ENCODE assay signal across 8 cellular contexts in the genomic region with DNA sequence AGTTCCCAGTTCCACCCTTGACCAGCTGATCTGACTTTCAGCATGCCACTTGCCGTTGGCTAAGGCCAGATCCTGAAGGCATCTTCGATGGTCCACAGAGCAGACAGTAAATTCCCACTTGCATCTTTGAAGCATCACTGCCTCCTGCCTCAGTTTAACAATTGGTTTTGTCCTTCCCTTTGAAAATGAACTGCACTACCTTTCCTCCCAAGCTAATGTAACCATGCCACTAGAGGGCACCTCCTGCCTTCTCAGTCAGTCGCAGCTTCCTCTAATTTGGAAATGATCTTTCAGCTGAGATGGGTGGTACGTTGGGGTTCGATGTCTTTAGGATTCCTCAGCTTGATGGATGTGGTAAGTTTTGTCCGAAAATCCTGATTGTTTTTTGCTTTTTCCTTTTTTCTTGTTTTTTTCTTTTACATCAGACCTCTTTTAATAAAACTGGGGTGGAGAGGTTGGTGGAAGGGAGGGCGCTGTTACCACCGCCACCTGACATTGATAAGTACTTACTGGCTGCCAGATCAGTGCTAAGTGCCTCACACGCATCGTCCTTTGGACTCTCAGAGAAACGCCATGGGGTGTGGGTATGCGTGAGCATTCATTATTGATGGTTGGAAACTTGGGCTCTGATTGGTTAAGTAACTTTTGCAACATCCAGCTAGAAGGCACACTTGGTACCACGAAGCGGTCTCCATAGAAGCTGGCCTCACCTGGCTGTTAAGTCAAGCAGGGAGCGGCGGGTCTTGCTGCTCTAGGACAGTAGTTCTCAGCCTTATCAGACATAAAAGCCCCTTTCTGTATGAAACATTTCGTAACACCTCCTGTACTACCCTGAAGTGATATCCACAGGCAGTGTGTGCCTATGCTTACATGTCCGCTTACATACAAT. TPM values are rescaled to one million over a fixed set of nuclear protein-coding genes. Genes with fewer than 3 reads are reported as not detected.
A peak's percentile ranks its signal among the peaks of the same experiment; 100 is the strongest.
DNase-seq lines count a peak whose midpoint lies in the region; ATAC-seq, FAIRE-seq and TF ChIP-seq lines count a peak whose summit lies in the region.

No MANE protein-coding gene starts in this region.

- ATAC-seq in GM19372 (IDR thresholded peaks at IDR 0.05; ENCODE audit: low read depth, unreplicated experiment) (peak; percentile 33), HG03460 (IDR thresholded peaks at IDR 0.05; ENCODE audit: unreplicated experiment) (peak; percentile 27)
- peak; percentile 65 for ATAC-seq in activated CD8-positive, alpha-beta T cell treated with anti-CD3 and anti-CD28 coated beads for 36 hours

- POLR2A ChIA-PET in activated CD8-positive, alpha-beta T cell treated with anti-CD3 and anti-CD28 coated beads for 36 hours (lab: Charles Lee): interaction anchor here (0.6 to 3.7 kb wide), 11 partner anchors 9 to 648 kb away, joined by 3 to 41 read pairs (median 5); a partner anchor contains a TSS

- peaks cover 24% of the 10 kb centered on the region for H3K4me1 Mint-ChIP-seq in CD14-positive monocyte
- H3K4me1 Mint-ChIP-seq in activated CD8-positive, alpha-beta T cell treated with anti-CD3 and anti-CD28 coated beads for 36 hours (ENCODE audit: low read depth): peaks cover 57% of the 10 kb centered on the region

- TF ChIP-seq CTCF in CD14-positive monocyte (IDR thresholded peaks at IDR 0.05): peak; percentile 37
- TF ChIP-seq CTCF in activated CD8-positive, alpha-beta T cell treated with anti-CD3 and anti-CD28 coated beads for 36 hours (IDR thresholded peaks at IDR 0.05): peak; percentile 69

- peak overlapping the region in 5 of 7 donors; percentile 70 to 87 (median 82) for H3K27ac Mint-ChIP-seq in CD14-positive monocyte
- peak overlapping the region; percentile 99 for H3K27ac Mint-ChIP-seq in activated CD8-positive, alpha-beta T cell treated with anti-CD3 and anti-CD28 coated beads for 36 hours

- peak; percentile 21 for FAIRE-seq in endometrium (lab: Jason Lieb, UNC)

- peaks cover 0 to 5% (median 2%) of the 10 kb centered on the region in 3 donors for H3K27me3 Mint-ChIP-seq in CD14-positive monocyte (ENCODE audit: low read depth in 3 of 3)
- H3K27me3 Mint-ChIP-seq in activated CD8-positive, alpha-beta T cell treated with anti-CD3 and anti-CD28 coated beads for 36 hours: peaks cover 5% of the 10 kb centered on the region

- intact Hi-C loops in CD14-positive monocyte (cut with micrococcal nuclease): loop anchor here in 1 of 2 donors (5.0 kb wide), 1 partner anchor 69 kb away; no protein-coding TSS in a partner anchor
- intact Hi-C loops in activated CD8-positive, alpha-beta T cell treated with anti-CD3 and anti-CD28 coated beads for 36 hours (cut with micrococcal nuclease): loop anchor here (1.0 to 5.0 kb wide), 3 partner anchors 29 to 349 kb away; no protein-coding TSS in a partner anchor

- no peaks in the 10 kb centered on the region for H3K36me3 Mint-ChIP-seq in CD14-positive monocyte
- no peaks in the 10 kb centered on the region for H3K36me3 Mint-ChIP-seq in activated CD8-positive, alpha-beta T cell treated with anti-CD3 and anti-CD28 coated beads for 36 hours (ENCODE audit: low read depth)

- DNase-seq in CD14-positive monocyte (ENCODE audit: low spot score) (peak; percentile 61), NCI-H774 (lab: John Stamatoyannopoulos, UW) (peak; percentile 55), midbrain (lab: John Stamatoyannopoulos, UW) (peak; percentile 76)
- peak; percentile 77 for DNase-seq in activated CD8-positive, alpha-beta T cell treated with anti-CD3 and anti-CD28 coated beads for 36 hours
- DNase-seq in stimulated activated CD8-positive, alpha-beta memory T cell treated with anti-CD3 and anti-CD28 coated beads, Interleukin-4, amount 100 ng/mL, for 4 hours (ENCODE audit: low read depth in 2 of 2, low spot score in 1 of 2): peak; percentile 23

- CTCF ChIA-PET in activated CD8-positive, alpha-beta T cell treated with anti-CD3 and anti-CD28 coated beads for 36 hours (lab: Charles Lee): interaction anchor here (0.6 to 7.7 kb wide), 59 partner anchors 9 to 1113 kb away, joined by 3 to 195 read pairs (median 4); a partner anchor contains a TSS

- H3K4me3 Mint-ChIP-seq in CD14-positive monocyte: peak overlapping the region; percentile 94 to 98
- peak overlapping the region; percentile 78 for H3K4me3 Mint-ChIP-seq in activated CD8-positive, alpha-beta T cell treated with anti-CD3 and anti-CD28 coated beads for 36 hours

- H3K9me3 Mint-ChIP-seq in CD14-positive monocyte: no peaks in the 10 kb centered on the region
- H3K9me3 Mint-ChIP-seq in activated CD8-positive, alpha-beta T cell treated with anti-CD3 and anti-CD28 coated beads for 36 hours: no peaks in the 10 kb centered on the region

RNA-seq across cellular contexts. Expression of a gene that starts 16.9 kb away (rescaled TPM):
- 1 to 10 TPM; 2.5 to 3.3 TPM for polyA plus RNA-seq in CD14-positive monocyte
- 100 to 1,000 TPM; 132 to 139 TPM for total RNA-seq in activated CD8-positive, alpha-beta T cell treated with anti-CD3 and anti-CD28 coated beads for 36 hours

RNA-seq across cellular contexts. Expression of a gene that starts 19.7 kb away (rescaled TPM):
- 10 to 100 TPM; 38.4 to 61.6 TPM for polyA plus RNA-seq in CD14-positive monocyte
- 10 to 100 TPM; 38.4 to 40.9 TPM for total RNA-seq in activated CD8-positive, alpha-beta T cell treated with anti-CD3 and anti-CD28 coated beads for 36 hours

RNA-seq across cellular contexts. Expression of a gene that starts 38.7 kb away (rescaled TPM):
- polyA plus RNA-seq in CD14-positive monocyte: under 1 TPM in 1 of 2 donors, not detected in 1; 0.08 TPM
- total RNA-seq in activated CD8-positive, alpha-beta T cell treated with anti-CD3 and anti-CD28 coated beads for 36 hours: under 1 TPM; 0.83 to 0.97 TPM

Comparison
In these comparisons a context has a peak if more than half of its experiments do, and no peak if none do; other contexts are left out.
1. Peak in every context shown above with its lines: DNase-seq and ATAC-seq.
2. DNase-seq: peak in every context shown above with its lines; median percentile 77 in activated CD8-positive, alpha-beta T cell treated with anti-CD3 and anti-CD28 coated beads for 36 hours; 76 in midbrain; 61 in CD14-positive monocyte; 55 in NCI-H774; 23 in stimulated activated CD8-positive, alpha-beta memory T cell treated with anti-CD3 and anti-CD28 coated beads, Interleukin-4, amount 100 ng/mL, for 4 hours.